8 cellular contexts compared by ENCODE assay signal in the genomic region with DNA sequence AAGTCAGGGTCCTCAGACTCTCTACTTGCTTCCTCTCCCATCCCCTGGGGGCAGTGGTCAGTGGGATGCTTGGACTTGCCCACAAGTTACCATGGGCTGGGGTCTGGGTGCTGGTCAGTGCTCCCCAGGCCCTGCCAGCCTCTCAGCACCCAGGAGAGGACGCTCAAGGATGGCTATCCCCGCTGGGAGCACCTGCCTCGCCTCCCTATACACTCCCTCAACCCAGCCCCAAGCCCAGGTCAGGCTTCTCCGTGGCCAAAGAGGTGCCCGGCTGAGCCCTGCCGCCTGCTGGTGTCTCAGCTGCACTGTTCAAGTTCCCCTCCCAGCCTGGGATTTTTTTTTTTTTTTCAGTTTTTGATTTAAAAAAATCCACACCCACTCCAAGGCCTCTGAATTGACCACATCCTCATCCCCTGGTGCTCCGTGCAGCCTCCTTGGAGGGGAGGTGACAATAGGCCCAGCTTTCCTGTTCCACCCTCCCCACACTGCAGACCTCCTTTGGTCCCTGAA. TPM values are rescaled to one million over a fixed set of nuclear protein-coding genes. Genes with fewer than 3 reads are reported as not detected.
DNase-seq lines count a peak whose midpoint lies in the region; ATAC-seq, FAIRE-seq and TF ChIP-seq lines count a peak whose summit lies in the region.

No MANE protein-coding gene starts in this region.

- peak; percentile 71 for FAIRE-seq in GM18507 (lab: Jason Lieb, UNC)

- ATAC-seq in sciatic nerve (no peak), HG03039 (IDR thresholded peaks at IDR 0.05; ENCODE audit: unreplicated experiment) (no peak), HG02840 (IDR thresholded peaks at IDR 0.05; ENCODE audit: low FRiP score, unreplicated experiment) (no peak)

- peaks cover 3% of the 10 kb centered on the region; the same call in 1 of the 2 replicates for H3K9me3 ChIP-seq in SJSA1 (replicated peaks)

- intact Hi-C loops in sciatic nerve (cut with DNase I): no loop called here

- no peaks in the 10 kb centered on the region for H3K36me3 ChIP-seq in SJSA1

- peaks cover 12% of the 10 kb centered on the region for H3K4me1 ChIP-seq in SJSA1 (replicated peaks)

- H3K27ac ChIP-seq in SJSA1: no peak overlapping the region

- H3K4me3 ChIP-seq in SJSA1 (no peak overlapping the region), epithelial cell of proximal tubule (ENCODE audit: low read depth, low read length) (no peak overlapping the region)

- H3K27me3 ChIP-seq in SJSA1 (replicated peaks): no peaks in the 10 kb centered on the region

- TF ChIP-seq CTCF in epithelial cell of proximal tubule (conservative IDR thresholded peaks at IDR 0.05; ENCODE audit: low read depth, low read length): peak; percentile 40

- DNase-seq in AG20443 (ENCODE audit: low spot score): peak; percentile 72
- peak; percentile 48 for DNase-seq in GM18507 (ENCODE audit: extremely low spot score, insufficient read length, low read depth)
- DNase-seq in SJSA1 (ENCODE audit: low read depth in 1 of 2, low spot score in 2 of 2): peak; percentile 42 to 60
- no peak for DNase-seq in epithelial cell of proximal tubule (ENCODE audit: low read depth)
- peak; percentile 62 for DNase-seq in sciatic nerve (ENCODE audit: low spot score)
- no peak for DNase-seq in NCI-H1417 (lab: John Stamatoyannopoulos, UW)

RNA-seq across cellular contexts. Expression of a gene that starts 10.8 kb away (rescaled TPM):
- 0.37 and 0.50 TPM in 2 replicates for total RNA-seq in SJSA1 (2014; rRNA removed; shearing (Covaris generic))
- total RNA-seq in epithelial cell of proximal tubule: not detected in 2 replicates
- total RNA-seq in sciatic nerve: 2.5 TPM

Comparison
In these comparisons a context has a peak if more than half of its experiments do, and no peak if none do; other contexts are left out.
1. DNase-seq: peak in AG20443 (single experiment), GM18507 (single experiment), SJSA1 (2 of 2) and sciatic nerve (single experiment); none in epithelial cell of proximal tubule (single experiment) and NCI-H1417 (0 of 3).